In genomic region chr5:163505475-163506457, GRCh38 we compare ENCODE assay signal across 1 cellular context.
TF ChIP-seq lines count a peak whose summit lies in the region.

TSS of gene MAT2B (plus strand) at chr5:163505619. CDS start at chr5:163505687, 68 bp downstream.

TF ChIP-seq in HEK293, 187 proteins besides CTCF, POLR2A, EP300 and RAD21 (continued from another document and continues in another):
- peak; percentile 88 for TF ChIP-seq ZBTB11 (tag by site-specific recombination; conservative IDR thresholded peaks at IDR 0.05; ENCODE audit: low read depth)
- peak; percentile 57 for TF ChIP-seq WT1 (tag by site-specific recombination; IDR thresholded peaks at IDR 0.05)
- TF ChIP-seq ZFHX2 (tag by site-specific recombination; conservative IDR thresholded peaks at IDR 0.05): peak; percentile 90
- no peak for TF ChIP-seq ZNF48 (tag by site-specific recombination; IDR thresholded peaks at IDR 0.05)
- TF ChIP-seq ZNF138 (tag by site-specific recombination; IDR thresholded peaks at IDR 0.05; ENCODE audit: borderline replicate concordance): no peak
- no peak for TF ChIP-seq ZNF248 (tag by site-specific recombination; IDR thresholded peaks at IDR 0.05)
- TF ChIP-seq ZNF433 (tag by site-specific recombination; IDR thresholded peaks at IDR 0.05; ENCODE audit: low read depth): no peak
- TF ChIP-seq KLF7 (tag by site-specific recombination; IDR thresholded peaks at IDR 0.05; ENCODE audit: borderline replicate concordance): peak; percentile 21; the same call in 1 of the 2 replicates
- peak; percentile 86 for TF ChIP-seq EGR2 (tag by site-specific recombination; IDR thresholded peaks at IDR 0.05; ENCODE audit: low read depth)
- TF ChIP-seq MZF1 (tag by site-specific recombination; IDR thresholded peaks at IDR 0.05; ENCODE audit: borderline replicate concordance): no peak
- TF ChIP-seq ZNF280D (tag by site-specific recombination; IDR thresholded peaks at IDR 0.05): no peak
- no peak for TF ChIP-seq SETDB1 (IDR thresholded peaks at IDR 0.05; ENCODE audit: insufficient read length, low read length)
- TF ChIP-seq ZNF701 (tag by site-specific recombination; IDR thresholded peaks at IDR 0.05): no peak
- no peak for TF ChIP-seq ZNF184 (tag by site-specific recombination; IDR thresholded peaks at IDR 0.05)
- TF ChIP-seq ELK4 (IDR thresholded peaks at IDR 0.05; ENCODE audit: borderline replicate concordance, low read depth, low read length): no peak
- peak; percentile 50; the same call in 1 of the 2 replicates for TF ChIP-seq ZNF391 (tag by site-specific recombination; IDR thresholded peaks at IDR 0.05; ENCODE audit: borderline replicate concordance, low read depth)
- TF ChIP-seq ZNF624 (tag by site-specific recombination; IDR thresholded peaks at IDR 0.05): no peak
- no peak for TF ChIP-seq GLI4 (tag by site-specific recombination; IDR thresholded peaks at IDR 0.05)
- no peak for TF ChIP-seq ZNF221 (tag by site-specific recombination; IDR thresholded peaks at IDR 0.05; ENCODE audit: borderline replicate concordance)
- peak; percentile 73 for TF ChIP-seq ZNF18 (tag by site-specific recombination; IDR thresholded peaks at IDR 0.05)
- no peak for TF ChIP-seq ZNF704 (tag by site-specific recombination; IDR thresholded peaks at IDR 0.05)
- peak; percentile 79 for TF ChIP-seq HIC1 (tag by site-specific recombination; IDR thresholded peaks at IDR 0.05)
- no peak for TF ChIP-seq FEZF1 (tag by site-specific recombination; IDR thresholded peaks at IDR 0.05)
- no peak for TF ChIP-seq ZNF404 (tag by site-specific recombination; IDR thresholded peaks at IDR 0.05)
- TF ChIP-seq ZBTB8A (tag by site-specific recombination; IDR thresholded peaks at IDR 0.05): peak; percentile 86
- TF ChIP-seq ZNF677 (tag by site-specific recombination; IDR thresholded peaks at IDR 0.05): no peak
- no peak for TF ChIP-seq ZNF654 (tag by site-specific recombination; IDR thresholded peaks at IDR 0.05; ENCODE audit: low read depth)
- TF ChIP-seq ZNF354C (tag by site-specific recombination; IDR thresholded peaks at IDR 0.05; ENCODE audit: borderline replicate concordance, low read depth): no peak
- peak; percentile 21; the same call in 1 of the 2 replicates for TF ChIP-seq ZFP69B (tag by site-specific recombination; IDR thresholded peaks at IDR 0.05)
- no peak for TF ChIP-seq HOXA7 (CRISPR knock-in tag; IDR thresholded peaks at IDR 0.05; ENCODE audit: borderline replicate concordance)
- TF ChIP-seq ZNF561 (tag by site-specific recombination; IDR thresholded peaks at IDR 0.05; ENCODE audit: borderline replicate concordance): peak; percentile 69
- peak; percentile 18; the same call in 1 of the 2 replicates for TF ChIP-seq ZNF518A (tag by site-specific recombination; conservative IDR thresholded peaks at IDR 0.05; ENCODE audit: low read depth)
- TF ChIP-seq ZBTB7A (tag by site-specific recombination; IDR thresholded peaks at IDR 0.05; ENCODE audit: low read depth): no peak; the same call in none of the 2 replicates
- TF ChIP-seq ZSCAN16 (tag by site-specific recombination; IDR thresholded peaks at IDR 0.05): peak; percentile 90
- no peak for TF ChIP-seq ZNF571 (tag by site-specific recombination; IDR thresholded peaks at IDR 0.05)
- no peak for TF ChIP-seq ZNF155 (tag by site-specific recombination; IDR thresholded peaks at IDR 0.05)
- peak; percentile 84 for TF ChIP-seq ZFP37 (tag by site-specific recombination; IDR thresholded peaks at IDR 0.05)
- TF ChIP-seq INSM2 (tag by site-specific recombination; IDR thresholded peaks at IDR 0.05): no peak; the same call in 1 of the 2 replicates
- TF ChIP-seq SCRT2 (tag by site-specific recombination; IDR thresholded peaks at IDR 0.05): no peak
- TF ChIP-seq ZNF791 (tag by site-specific recombination; IDR thresholded peaks at IDR 0.05): no peak
- TF ChIP-seq TCF7L2 (IDR thresholded peaks at IDR 0.05; ENCODE audit: borderline replicate concordance, low read depth, low read length): no peak
- TF ChIP-seq ZNF324 (tag by site-specific recombination; IDR thresholded peaks at IDR 0.05): peak; percentile 74; the same call in 1 of the 2 replicates
